ENCODE assay signal across 2 cellular contexts in genomic region chr5:142301487-142302035, GRCh38.
TF ChIP-seq lines count a peak whose summit lies in the region.

No MANE protein-coding gene starts in this region.

TF ChIP-seq in GM23338, 12 proteins besides CTCF, POLR2A, EP300 and RAD21 (continued from another document):
- TF ChIP-seq ZNF462 (CRISPR knock-in tag; IDR thresholded peaks at IDR 0.05) (no peak), REST (IDR thresholded peaks at IDR 0.05; ENCODE audit: unreplicated experiment) (no peak), ZNF331 (CRISPR knock-in tag; IDR thresholded peaks at IDR 0.05; ENCODE audit: low read depth) (no peak), JUNB (IDR thresholded peaks at IDR 0.05; ENCODE audit: unreplicated experiment) (no peak), STAT1 (IDR thresholded peaks at IDR 0.05; ENCODE audit: unreplicated experiment) (no peak), EZH2phosphoT487 (IDR thresholded peaks at IDR 0.05; ENCODE audit: unreplicated experiment) (no peak), POLR2AphosphoS5 (IDR thresholded peaks at IDR 0.05; ENCODE audit: low read depth) (no peak), ETS1 (IDR thresholded peaks at IDR 0.05) (no peak), NANOG (IDR thresholded peaks at IDR 0.05; ENCODE audit: borderline replicate concordance) (no peak), EZH2 (IDR thresholded peaks at IDR 0.05; ENCODE audit: low read depth, unreplicated experiment) (no peak)
TF ChIP-seq in GM23338: peak in this region for 0.

TF ChIP-seq in GM12878, 131 proteins besides CTCF, POLR2A, EP300 and RAD21 (continued from another document):
- TF ChIP-seq SMAD5 (IDR thresholded peaks at IDR 0.05; ENCODE audit: low read depth) (no peak), SMARCA5 (IDR thresholded peaks at IDR 0.05) (no peak), BACH1 (IDR thresholded peaks at IDR 0.05; ENCODE audit: borderline replicate concordance) (no peak), ZNF217 (IDR thresholded peaks at IDR 0.05) (no peak), ZNF207 (IDR thresholded peaks at IDR 0.05; ENCODE audit: borderline replicate concordance) (no peak), POU2F2 (IDR thresholded peaks at IDR 0.05; ENCODE audit: borderline replicate concordance, low read depth, low read length) (no peak), TBL1XR1 (IDR thresholded peaks at IDR 0.05; ENCODE audit: low read depth, low read length) (no peak), MTA2 (IDR thresholded peaks at IDR 0.05; ENCODE audit: low read depth) (no peak), IKZF2 (IDR thresholded peaks at IDR 0.05) (no peak)
